23 cellular contexts compared by ENCODE assay signal in the genomic region with DNA sequence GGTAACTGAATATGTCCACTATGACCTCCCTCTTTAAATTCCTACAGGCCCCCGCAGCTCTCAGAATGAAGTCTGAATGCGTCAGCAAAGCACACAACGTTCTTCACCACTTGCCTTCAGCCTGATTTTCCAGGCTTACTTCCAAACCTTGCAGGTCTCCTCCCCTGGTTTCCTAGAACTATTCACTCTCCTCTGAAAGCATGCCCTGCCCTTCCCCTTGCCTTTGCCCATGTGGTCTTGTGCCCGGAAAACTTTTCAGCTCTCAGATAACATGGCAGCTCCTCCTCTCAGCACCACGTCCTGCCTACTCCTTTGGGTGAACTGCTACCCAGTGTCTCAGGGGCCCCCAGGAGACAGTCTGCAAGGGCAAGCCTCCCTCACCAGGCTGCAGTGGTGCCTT.
DNase-seq lines count a peak whose midpoint lies in the region; ATAC-seq, FAIRE-seq and TF ChIP-seq lines count a peak whose summit lies in the region.
"Had no signal": no experiment of that assay in that cellular context is flagged by ENCODE, and none has a peak within 500 bp of the region (broad histone marks: within the 10 kb centered on the region; RNA-seq: fewer than 3 reads in every experiment).

No MANE protein-coding gene starts in this region.

- H3K27me3 ChIP-seq in right cardiac atrium (ENCODE audit: control insufficient read depth, insufficient read depth), result no peaks in the 10 kb centered on the region
- H3K27me3 ChIP-seq: colonic mucosa, upper lobe of left lung had no signal

- ATAC-seq in right cardiac atrium (peak; percentile 97), GM18868 (IDR thresholded peaks at IDR 0.05; ENCODE audit: unreplicated experiment) (no peak)
- ATAC-seq: natural killer cell treated with Interleukin-12 subunit alpha and Interleukin-12 subunit beta and Interleukin-15 and Interleukin-18, amount 100 ng/mL, for 72 hours had no signal

- no peaks in the 10 kb centered on the region for H3K9me3 ChIP-seq in right cardiac atrium (ENCODE audit: control insufficient read depth, low read length)
- H3K9me3 ChIP-seq: colonic mucosa, lower lobe of right lung had no signal

- H3K27ac ChIP-seq in right cardiac atrium (ENCODE audit: low read length), result peak overlapping the region; percentile 86
- H3K27ac ChIP-seq: colonic mucosa, lower lobe of right lung, upper lobe of left lung had no signal

- intact Hi-C loops in right cardiac atrium (cut with DNase I), result no loop called here

- peak; percentile 20 for DNase-seq in NB4 (ENCODE audit: low read depth)
- DNase-seq in fibroblast of gingiva (ENCODE audit: low read depth), result peak; percentile 67
- DNase-seq in right cardiac atrium, result peak; percentile 48 to 73 (median 68)
- peak; percentile 42 for DNase-seq in superior temporal gyrus (ENCODE audit: extremely low spot score)
- no peak for DNase-seq in NOMO-1 treated with DMSO at 0.1 percent for 48 hours (lab: John Stamatoyannopoulos, UW; ENCODE audit: unreplicated experiment)
- no peak for DNase-seq in Kasumi-1 (lab: John Stamatoyannopoulos, UW)
- no peak for DNase-seq in GM12892 (ENCODE audit: insufficient read length)
- DNase-seq: activated CD4-positive, alpha-beta T cell treated with anti-CD3 and anti-CD28 coated beads, Interleukin-2, amount 50 U/mL, for 1 hour; activated CD8-positive, alpha-beta memory T cell treated with anti-CD3 and anti-CD28 coated beads, Interleukin-2, amount 50 U/mL, for 48 hours; activated gamma-delta T cell treated with Interleukin-2 at 50 U/mL for 16 hours; amniotic stem cell; CD4-positive, CD25-positive, alpha-beta regulatory T cell; colonic mucosa; DMS153; lower lobe of right lung; NCI-H2029 treated with DMSO at 0.1 percent for 48 hours; NCI-H510A; upper lobe of left lung had no signal

- TF ChIP-seq CTCF in NB4 (IDR thresholded peaks at IDR 0.05; ENCODE audit: low read depth, low read length), result no peak

- peaks cover 10% of the 10 kb centered on the region for H3K4me1 ChIP-seq in right cardiac atrium (ENCODE audit: control insufficient read depth, insufficient read depth, low read length)
- H3K4me1 ChIP-seq: colonic mucosa, lower lobe of right lung, upper lobe of left lung had no signal

- WGBS in right cardiac atrium, result 18% methylated on average over 5 of the region's 5 CpGs

- H3K4me3 ChIP-seq in NB4 (ENCODE audit: low read depth, low read length), result no peak overlapping the region
- no peak overlapping the region for H3K4me3 ChIP-seq in right cardiac atrium (ENCODE audit: low read length)
- H3K4me3 ChIP-seq: colonic mucosa, lower lobe of right lung, upper lobe of left lung had no signal

- TF ChIP-seq POLR2A in NB4 (IDR thresholded peaks at IDR 0.05; ENCODE audit: extremely low read depth, insufficient read length) (no peak), GM12892 (IDR thresholded peaks at IDR 0.05; ENCODE audit: low read depth, low read length) (no peak)

- no peak for FAIRE-seq in GM12892 (lab: Jason Lieb, UNC)
- FAIRE-seq: endometrium, H54, TTC549 had no signal

Comparison
In these comparisons a context has a peak if more than half of its experiments do, and no peak if none do; other contexts are left out.
1. DNase-seq: peak in NB4 (single experiment), fibroblast of gingiva (single experiment), right cardiac atrium (3 of 3) and superior temporal gyrus (single experiment); none in NOMO-1 treated with DMSO at 0.1 percent for 48 hours (single experiment), Kasumi-1 (0 of 2) and GM12892 (single experiment).